Comparison of ENCODE assay signal across 1 cellular context in the genomic region with DNA sequence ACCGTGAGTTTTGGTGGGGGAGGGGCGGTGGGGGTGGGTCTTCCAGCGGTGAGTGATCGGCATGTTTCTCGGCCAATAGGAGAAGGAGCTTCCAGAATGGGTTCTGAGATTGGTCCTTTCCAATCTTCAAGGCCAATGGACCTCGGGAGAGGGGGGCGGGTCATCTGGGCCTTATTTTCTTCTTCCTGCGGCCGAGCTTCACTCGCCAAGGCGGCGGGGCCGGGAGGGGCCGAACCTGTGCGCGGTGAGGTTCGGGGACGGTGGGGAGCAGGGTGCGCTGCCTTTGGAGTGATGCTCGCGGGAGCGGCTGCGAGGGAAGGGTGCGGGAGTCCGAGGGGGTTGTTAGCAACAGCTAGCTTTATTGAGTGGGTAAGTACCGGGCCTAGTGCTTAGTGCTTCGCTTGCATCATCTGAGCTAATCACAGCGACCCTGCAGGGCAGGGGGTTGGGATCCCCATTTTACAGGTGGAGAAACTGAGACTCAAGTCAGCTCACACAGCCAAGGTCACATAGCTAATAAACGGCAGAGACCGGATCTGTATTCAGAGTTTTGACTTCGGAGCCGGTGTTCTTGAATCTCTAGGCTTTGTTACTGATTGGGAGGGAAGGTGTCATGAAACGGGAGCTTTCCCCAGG.
TF ChIP-seq lines count a peak whose summit lies in the region.

No MANE protein-coding gene starts in this region.

TF ChIP-seq in liver, 16 proteins besides CTCF, POLR2A, EP300 and RAD21 (continued from another document):
- TF ChIP-seq, protein P1, sequence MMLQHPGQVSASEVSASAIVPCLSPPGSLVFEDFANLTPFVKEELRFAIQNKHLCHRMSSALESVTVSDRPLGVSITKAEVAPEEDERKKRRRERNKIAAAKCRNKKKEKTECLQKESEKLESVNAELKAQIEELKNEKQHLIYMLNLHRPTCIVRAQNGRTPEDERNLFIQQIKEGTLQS (IDR thresholded peaks at IDR 0.05) = peak; percentile 35
